ENCODE assay signal across 25 cellular contexts in the genomic region with DNA sequence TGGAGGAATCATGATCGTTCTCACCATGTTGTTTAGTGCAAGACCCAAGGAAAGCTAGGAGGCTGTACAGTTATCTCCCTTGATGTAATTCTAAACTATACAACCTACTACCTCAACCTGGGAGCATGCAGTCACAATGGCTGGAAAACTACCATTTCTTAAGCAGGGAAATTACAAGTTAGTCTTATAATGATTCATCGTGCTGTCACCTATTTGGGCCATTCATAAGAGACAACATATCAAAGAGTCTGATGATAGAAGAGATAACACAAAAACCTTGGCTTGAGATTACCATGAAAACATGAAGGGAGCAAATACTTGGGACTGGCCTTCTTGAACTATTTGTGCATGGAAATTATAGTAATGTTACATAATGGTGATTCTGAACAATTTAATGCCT. TPM values are rescaled to one million over a fixed set of nuclear protein-coding genes. Genes with fewer than 3 reads are reported as not detected.
A peak's percentile ranks its signal among the peaks of the same experiment; 100 is the strongest.
DNase-seq lines count a peak whose midpoint lies in the region; ATAC-seq, FAIRE-seq and TF ChIP-seq lines count a peak whose summit lies in the region.
"Had no signal": no experiment of that assay in that cellular context is flagged by ENCODE, and none has a peak within 500 bp of the region (broad histone marks: within the 10 kb centered on the region; RNA-seq: fewer than 3 reads in every experiment).

No MANE protein-coding gene starts in this region.

- FAIRE-seq in A549 (lab: Jason Lieb, UNC) (no peak), HTR-8/SVneo (lab: Jason Lieb, UNC) (peak; percentile 20)
- FAIRE-seq: GM12891 had no signal

- H3K27ac ChIP-seq in A549: peak overlapping the region in 1 of 2 experiments; percentile 18; a peak in 2 of 6 replicates
- peak overlapping the region in 1 of 2 donors; percentile 33 for H3K27ac ChIP-seq in ascending aorta
- H3K27ac ChIP-seq: right atrium auricular region had no signal

- H3K9me3 ChIP-seq in A549: no peaks in the 10 kb centered on the region
- H3K9me3 ChIP-seq in ascending aorta: no peaks in the 10 kb centered on the region
- H3K9me3 ChIP-seq: BE2C, right atrium auricular region had no signal

- no peaks in the 10 kb centered on the region for H3K36me3 ChIP-seq in ascending aorta
- H3K36me3 ChIP-seq: BE2C, right atrium auricular region had no signal

- TF ChIP-seq RAD21 in A549 (conservative IDR thresholded peaks at IDR 0.05 in 1 of 2, IDR thresholded peaks at IDR 0.05 in 1 of 2): no peak

- TF ChIP-seq POLR2A in A549 (IDR thresholded peaks at IDR 0.05; ENCODE audit: low read length): no peak

- CTCF ChIA-PET in A549 (lab: Yijun Ruan, JAX): interaction anchor here (0.7 kb wide), 1 partner anchor 31 kb away, joined by 3 read pairs; no protein-coding TSS in a partner anchor

- H3K4me1 ChIP-seq in A549: peaks cover 68% of the 10 kb centered on the region
- H3K4me1 ChIP-seq in ascending aorta: peaks cover 4 to 14% of the 10 kb centered on the region in 2 donors
- H3K4me1 ChIP-seq: BE2C had no signal

- peak overlapping the region; percentile 14; the same call in 1 of the 3 replicates for H3K4me2 ChIP-seq in A549

- DNase-seq in A549 (ENCODE audit: low read depth in 1 of 2, low spot score in 1 of 2) (peak in 1 of 2 experiments; percentile 25), HTR-8/SVneo (ENCODE audit: insufficient read length, low spot score) (no peak), foreskin fibroblast (peak; percentile 39 to 54), ascending aorta (ENCODE audit: low spot score in 2 of 2) (no peak)
- no peak for DNase-seq in activated CD4-positive, alpha-beta T cell treated with anti-CD3 and anti-CD28 coated beads, Interleukin-2, amount 50 U/mL, for 48 hours
- DNase-seq: activated CD4-positive, alpha-beta T cell treated with anti-CD3 and anti-CD28 coated beads for 1 hour; activated naive CD4-positive, alpha-beta T cell treated with Interleukin-2 at 50 U/mL for 16 hours; activated T-cell treated with anti-CD3 and anti-CD28 coated beads, Interleukin-2, amount 50 U/mL, for 48 hours; BE2C; cerebellar nuclear complex; erythroblast; left cardiac atrium; mesendoderm; naive thymus-derived CD4-positive, alpha-beta T cell; NCI-H1105 treated with DMSO at 0.1 percent for 48 hours; NCI-H2081 treated with DMSO at 0.1 percent for 48 hours; NCI-H510A treated with DMSO at 0.1 percent for 48 hours; NK-92 treated with Interleukin-12 subunit alpha and Interleukin-12 subunit beta, amount 100 ng/mL, for 24 hours; RPMI8226; stimulated activated CD4-positive, alpha-beta T cell treated with anti-CD3 and anti-CD28 coated beads, Interleukin-15, amount 100 ng/mL, for 24 hours had no signal

- H3K27me3 ChIP-seq in ascending aorta: no peaks in the 10 kb centered on the region
- H3K27me3 ChIP-seq: right atrium auricular region had no signal

- WGBS in A549 (ENCODE audit: missing lambda C conversion rate): 34% methylated on average over 2 of the region's 2 CpGs

- no peak for TF ChIP-seq CTCF in A549 (IDR thresholded peaks at IDR 0.05)
- no peak for TF ChIP-seq CTCF in foreskin fibroblast (IDR thresholded peaks at IDR 0.05; ENCODE audit: low read depth, low read length)
- TF ChIP-seq CTCF in ascending aorta (IDR thresholded peaks at IDR 0.05): no peak

- TF ChIP-seq EP300 in A549 (IDR thresholded peaks at IDR 0.05): no peak

- peak in 1 of 2 experiments; percentile 36; a peak in 3 of 6 replicates for ATAC-seq in A549
- ATAC-seq in SK-N-SH treated with all-trans-retinoic acid at 6 μM for 48 hours: peak; percentile 31
- no peak for ATAC-seq in HG02588 (IDR thresholded peaks at IDR 0.05; ENCODE audit: unreplicated experiment)
- no peak for ATAC-seq in activated CD4-positive, CD25-positive, alpha-beta regulatory T cell treated with anti-CD3 and anti-CD28 coated beads, Interleukin-2, amount 50 U/mL, for 24 hours
- ATAC-seq: left cardiac atrium; naive thymus-derived CD4-positive, alpha-beta T cell had no signal

- POLR2A ChIA-PET in A549 (lab: Yijun Ruan, JAX): no interaction called here

- H3K4me3 ChIP-seq in A549 (no peak overlapping the region), foreskin fibroblast (ENCODE audit: low read depth in 1 of 2, low read length in 2 of 2) (no peak overlapping the region), ascending aorta (no peak overlapping the region)
- H3K4me3 ChIP-seq: right atrium auricular region had no signal

- intact Hi-C loops in ascending aorta (cut with DNase I): no loop called here

TF ChIP-seq in A549, 52 proteins besides CTCF, POLR2A, EP300 and RAD21:
- TF ChIP-seq CEBPB (IDR thresholded peaks at IDR 0.05) (peak in 1 of 2 experiments; percentile 41; a peak in 1 of 4 replicates), JUNB (IDR thresholded peaks at IDR 0.05) (peak; percentile 59), FOSL2 (IDR thresholded peaks at IDR 0.05) (0 out of 2 replicates have a peak, but pooled peaks have one; percentile 21), FOSL2 (CRISPR knock-in tag; IDR thresholded peaks at IDR 0.05) (peak; percentile 44; the same call in 1 of the 2 replicates), EHMT2 (IDR thresholded peaks at IDR 0.05; ENCODE audit: low read depth) (no peak), GATA3 (IDR thresholded peaks at IDR 0.05; ENCODE audit: borderline replicate concordance) (peak; percentile 82), HOXA7 (CRISPR knock-in tag; IDR thresholded peaks at IDR 0.05) (no peak)
- TF ChIP-seq, protein P1, sequence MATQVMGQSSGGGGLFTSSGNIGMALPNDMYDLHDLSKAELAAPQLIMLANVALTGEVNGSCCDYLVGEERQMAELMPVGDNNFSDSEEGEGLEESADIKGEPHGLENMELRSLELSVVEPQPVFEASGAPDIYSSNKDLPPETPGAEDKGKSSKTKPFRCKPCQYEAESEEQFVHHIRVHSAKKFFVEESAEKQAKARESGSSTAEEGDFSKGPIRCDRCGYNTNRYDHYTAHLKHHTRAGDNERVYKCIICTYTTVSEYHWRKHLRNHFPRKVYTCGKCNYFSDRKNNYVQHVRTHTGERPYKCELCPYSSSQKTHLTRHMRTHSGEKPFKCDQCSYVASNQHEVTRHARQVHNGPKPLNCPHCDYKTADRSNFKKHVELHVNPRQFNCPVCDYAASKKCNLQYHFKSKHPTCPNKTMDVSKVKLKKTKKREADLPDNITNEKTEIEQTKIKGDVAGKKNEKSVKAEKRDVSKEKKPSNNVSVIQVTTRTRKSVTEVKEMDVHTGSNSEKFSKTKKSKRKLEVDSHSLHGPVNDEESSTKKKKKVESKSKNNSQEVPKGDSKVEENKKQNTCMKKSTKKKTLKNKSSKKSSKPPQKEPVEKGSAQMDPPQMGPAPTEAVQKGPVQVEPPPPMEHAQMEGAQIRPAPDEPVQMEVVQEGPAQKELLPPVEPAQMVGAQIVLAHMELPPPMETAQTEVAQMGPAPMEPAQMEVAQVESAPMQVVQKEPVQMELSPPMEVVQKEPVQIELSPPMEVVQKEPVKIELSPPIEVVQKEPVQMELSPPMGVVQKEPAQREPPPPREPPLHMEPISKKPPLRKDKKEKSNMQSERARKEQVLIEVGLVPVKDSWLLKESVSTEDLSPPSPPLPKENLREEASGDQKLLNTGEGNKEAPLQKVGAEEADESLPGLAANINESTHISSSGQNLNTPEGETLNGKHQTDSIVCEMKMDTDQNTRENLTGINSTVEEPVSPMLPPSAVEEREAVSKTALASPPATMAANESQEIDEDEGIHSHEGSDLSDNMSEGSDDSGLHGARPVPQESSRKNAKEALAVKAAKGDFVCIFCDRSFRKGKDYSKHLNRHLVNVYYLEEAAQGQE (IDR thresholded peaks at IDR 0.05): no peak

TF ChIP-seq in SK-N-SH treated with all-trans-retinoic acid at 6 μM for 48 hours, 23 proteins besides CTCF, POLR2A, EP300 and RAD21 (continues in another document):
- TF ChIP-seq OSR1 (CRISPR knock-in tag; IDR thresholded peaks at IDR 0.05) (no peak), ISL1 (CRISPR knock-in tag; IDR thresholded peaks at IDR 0.05) (no peak), CSDC2 (CRISPR knock-in tag; IDR thresholded peaks at IDR 0.05) (no peak), TOX (CRISPR knock-in tag; IDR thresholded peaks at IDR 0.05; ENCODE audit: borderline replicate concordance) (no peak), GLIS3 (CRISPR knock-in tag; IDR thresholded peaks at IDR 0.05) (no peak)
- TF ChIP-seq, protein P2, sequence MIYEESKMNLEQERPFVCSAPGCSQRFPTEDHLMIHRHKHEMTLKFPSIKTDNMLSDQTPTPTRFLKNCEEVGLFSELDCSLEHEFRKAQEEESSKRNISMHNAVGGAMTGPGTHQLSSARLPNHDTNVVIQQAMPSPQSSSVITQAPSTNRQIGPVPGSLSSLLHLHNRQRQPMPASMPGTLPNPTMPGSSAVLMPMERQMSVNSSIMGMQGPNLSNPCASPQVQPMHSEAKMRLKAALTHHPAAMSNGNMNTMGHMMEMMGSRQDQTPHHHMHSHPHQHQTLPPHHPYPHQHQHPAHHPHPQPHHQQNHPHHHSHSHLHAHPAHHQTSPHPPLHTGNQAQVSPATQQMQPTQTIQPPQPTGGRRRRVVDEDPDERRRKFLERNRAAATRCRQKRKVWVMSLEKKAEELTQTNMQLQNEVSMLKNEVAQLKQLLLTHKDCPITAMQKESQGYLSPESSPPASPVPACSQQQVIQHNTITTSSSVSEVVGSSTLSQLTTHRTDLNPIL (CRISPR knock-in tag; IDR thresholded peaks at IDR 0.05; ENCODE audit: low read depth): no peak
- TF ChIP-seq, protein P3, sequence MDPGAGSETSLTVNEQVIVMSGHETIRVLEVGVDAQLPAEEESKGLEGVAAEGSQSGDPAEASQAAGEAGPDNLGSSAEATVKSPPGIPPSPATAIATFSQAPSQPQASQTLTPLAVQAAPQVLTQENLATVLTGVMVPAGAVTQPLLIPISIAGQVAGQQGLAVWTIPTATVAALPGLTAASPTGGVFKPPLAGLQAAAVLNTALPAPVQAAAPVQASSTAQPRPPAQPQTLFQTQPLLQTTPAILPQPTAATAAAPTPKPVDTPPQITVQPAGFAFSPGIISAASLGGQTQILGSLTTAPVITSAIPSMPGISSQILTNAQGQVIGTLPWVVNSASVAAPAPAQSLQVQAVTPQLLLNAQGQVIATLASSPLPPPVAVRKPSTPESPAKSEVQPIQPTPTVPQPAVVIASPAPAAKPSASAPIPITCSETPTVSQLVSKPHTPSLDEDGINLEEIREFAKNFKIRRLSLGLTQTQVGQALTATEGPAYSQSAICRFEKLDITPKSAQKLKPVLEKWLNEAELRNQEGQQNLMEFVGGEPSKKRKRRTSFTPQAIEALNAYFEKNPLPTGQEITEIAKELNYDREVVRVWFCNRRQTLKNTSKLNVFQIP (CRISPR knock-in tag; IDR thresholded peaks at IDR 0.05; ENCODE audit: borderline replicate concordance, low read depth): no peak; the same call in 1 of the 2 replicates

RNA-seq across cellular contexts. Expression of a gene that starts 30.5 kb away (rescaled TPM):
- polyA plus RNA-seq in A549 (2011; rRNA removed) (0.14 and 0.26 TPM in 2 replicates), A549 (2017; fragmentation: RNase III; extraction: RNeasy Plus Mini Kit Qiagen cat#74134 plus additional on column Dnase treatment) (not detected in 3 replicates)
- not detected in 2 replicates for polyA plus RNA-seq in A549 (2012; cell fraction: cytosol; rRNA removed)
- not detected in 2 replicates for polyA plus RNA-seq in A549 (2012; cell fraction: nucleus; rRNA removed)
- 1.3 and 4.1 TPM in 2 replicates for polyA minus RNA-seq in A549 (2011; rRNA and poly(A)+ RNA removed)
- not detected for total RNA-seq in ascending aorta
- total RNA-seq: naive thymus-derived CD4-positive, alpha-beta T cell had no signal
- polyA plus RNA-seq: naive thymus-derived CD4-positive, alpha-beta T cell had no signal

Comparison
In these comparisons a context has a peak if more than half of its experiments do, and no peak if none do; other contexts are left out.
1. DNase-seq: peak in foreskin fibroblast (2 of 2); none in HTR-8/SVneo (single experiment), activated CD4-positive, alpha-beta T cell treated with anti-CD3 and anti-CD28 coated beads, Interleukin-2, amount 50 U/mL, for 48 hours (0 of 2) and ascending aorta (0 of 2).